In the genomic region with DNA sequence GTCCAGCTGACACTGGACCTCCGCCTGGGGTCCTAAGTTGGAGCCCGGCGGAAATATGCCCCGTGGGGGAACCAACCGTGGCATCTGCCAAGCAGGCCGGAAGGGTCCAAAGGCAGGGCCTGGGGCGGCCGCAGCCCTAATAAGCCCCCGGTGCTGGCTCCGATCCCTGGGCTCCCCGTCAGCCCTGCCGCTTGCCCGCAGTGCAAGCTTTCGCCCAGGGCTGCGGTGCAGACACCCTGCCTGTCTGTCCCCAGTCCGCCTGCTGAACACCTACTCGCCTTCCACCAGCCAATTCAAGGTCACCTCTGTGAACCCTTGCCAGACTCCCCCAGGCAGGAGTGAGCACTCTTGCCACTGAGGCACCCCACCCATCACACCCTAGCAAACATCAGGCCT, we compare ENCODE assay signal across 9 cellular contexts. TPM values are rescaled to one million over a fixed set of nuclear protein-coding genes. Genes with fewer than 3 reads are reported as not detected.
DNase-seq lines count a peak whose midpoint lies in the region; TF ChIP-seq lines count a peak whose summit lies in the region.
"Had no signal": no experiment of that assay in that cellular context is flagged by ENCODE, and none has a peak within 500 bp of the region (broad histone marks: within the 10 kb centered on the region; RNA-seq: fewer than 3 reads in every experiment).

No MANE protein-coding gene starts in this region.

- H3K4me1 ChIP-seq in SJCRH30 (peaks cover 16% of the 10 kb centered on the region), esophagus squamous epithelium (peaks cover 6 to 47% (median 8%) of the 10 kb centered on the region in 3 donors)

- intact Hi-C loops in CD14-positive monocyte (cut with micrococcal nuclease), result loop anchor here in 1 of 2 donors (10.0 kb wide), 1 partner anchor 475 kb away; no protein-coding TSS in a partner anchor
- intact Hi-C loops in esophagus squamous epithelium (cut with DNase I), result loop anchor here (10.0 kb wide), 1 partner anchor 95 kb away; no protein-coding TSS in a partner anchor

- H3K9me3 Mint-ChIP-seq in CD14-positive monocyte (peaks cover 0 to 9% (median 3%) of the 10 kb centered on the region in 7 donors), neural crest cell (no peaks in the 10 kb centered on the region)

- WGBS in esophagus squamous epithelium, 2 donors, result 0 to 37% methylated on average over 1 to 10 of the region's 17 CpGs

- H3K4me1 Mint-ChIP-seq in CD14-positive monocyte, result peaks cover 27% of the 10 kb centered on the region
- peaks cover 34% of the 10 kb centered on the region for H3K4me1 Mint-ChIP-seq in neural crest cell

- peaks cover 28 to 53% (median 38%) of the 10 kb centered on the region in 3 donors for H3K27me3 Mint-ChIP-seq in CD14-positive monocyte (ENCODE audit: low read depth in 3 of 3)
- H3K27me3 Mint-ChIP-seq in neural crest cell (ENCODE audit: low read depth), result peaks cover 5% of the 10 kb centered on the region

- no peak for DNase-seq in CD14-positive monocyte (ENCODE audit: low spot score)
- no peak for DNase-seq in SJCRH30
- DNase-seq in esophagus squamous epithelium (lab: John Stamatoyannopoulos, UW), result no peak
- DNase-seq in neural crest cell (ENCODE audit: low read depth, low spot score), result no peak
- DNase-seq in NCI-H1105 (lab: John Stamatoyannopoulos, UW), result no peak
- no peak for DNase-seq in NCI-H1694 (lab: John Stamatoyannopoulos, UW)
- no peak for DNase-seq in SIG-M5 treated with dmso at 0.1 percent for 504 hours (lab: John Stamatoyannopoulos, UW; ENCODE audit: unreplicated experiment)
- no peak for DNase-seq in NCI-H1694 treated with DMSO at 0.1 percent for 48 hours (lab: John Stamatoyannopoulos, UW)
- DNase-seq: NCI-H2081 treated with DMSO at 0.1 percent for 48 hours had no signal

- no peak for TF ChIP-seq POLR2A in esophagus squamous epithelium (IDR thresholded peaks at IDR 0.05)

- no peak overlapping the region for H3K27ac Mint-ChIP-seq in CD14-positive monocyte
- H3K27ac Mint-ChIP-seq in neural crest cell (ENCODE audit: unreplicated experiment), result no peak overlapping the region

- H3K36me3 ChIP-seq in SJCRH30 (peaks cover 26% of the 10 kb centered on the region), esophagus squamous epithelium (peaks cover 5 to 22% (median 10%) of the 10 kb centered on the region in 3 donors)

- H3K36me3 Mint-ChIP-seq in CD14-positive monocyte (no peaks in the 10 kb centered on the region), neural crest cell (ENCODE audit: low read depth) (no peaks in the 10 kb centered on the region)

- H3K4me3 ChIP-seq in SJCRH30 (peak overlapping the region; percentile 84), esophagus squamous epithelium (peak overlapping the region; percentile 73 to 90 (median 79))

- no peaks in the 10 kb centered on the region; the same call in 1 of the 2 replicates for H3K9me3 ChIP-seq in SJCRH30 (replicated peaks)
- no peaks in the 10 kb centered on the region for H3K9me3 ChIP-seq in esophagus squamous epithelium

- H3K4me3 Mint-ChIP-seq in CD14-positive monocyte, result peak overlapping the region; percentile 98 to 100
- peak overlapping the region; percentile 93 for H3K4me3 Mint-ChIP-seq in neural crest cell

- no peaks in the 10 kb centered on the region for H3K27me3 ChIP-seq in SJCRH30
- H3K27me3 ChIP-seq in esophagus squamous epithelium, result no peaks in the 10 kb centered on the region

- H3K27ac ChIP-seq in SJCRH30, result peak overlapping the region; percentile 66; the same call in 1 of the 2 replicates
- H3K27ac ChIP-seq in esophagus squamous epithelium, result peak overlapping the region; percentile 88 to 93 (median 90)

- no peak for TF ChIP-seq CTCF in CD14-positive monocyte (IDR thresholded peaks at IDR 0.05)
- TF ChIP-seq CTCF in esophagus squamous epithelium (IDR thresholded peaks at IDR 0.05), result no peak
- no peak for TF ChIP-seq CTCF in neural crest cell (conservative IDR thresholded peaks at IDR 0.05)

RNA-seq across cellular contexts. Expression of a gene that starts 0.5 kb away (rescaled TPM):
- 1 to 10 TPM in 1 of 2 donors, under 1 TPM in 1; 0.68 to 1.1 TPM for polyA plus RNA-seq in CD14-positive monocyte
- total RNA-seq in SJCRH30 (2014; rRNA removed; shearing (Covaris generic)), result 92.3 and 93.5 TPM in 2 replicates
- total RNA-seq in esophagus squamous epithelium (100 to 1,000 TPM in 3 of 4 donors, 10 to 100 TPM in 1; 61.6 to 304 (median 170) TPM), neural crest cell (51.5 and 61.7 TPM in 2 replicates)

RNA-seq across cellular contexts. Expression of a gene that starts 31.2 kb away (rescaled TPM):
- polyA plus RNA-seq in CD14-positive monocyte, result 1 to 10 TPM; 1.1 to 1.6 TPM
- 14.2 and 15.1 TPM in 2 replicates for total RNA-seq in SJCRH30 (2014; rRNA removed; shearing (Covaris generic))
- total RNA-seq in esophagus squamous epithelium (1 to 10 TPM; 7.2 to 8.7 (median 7.6) TPM), neural crest cell (6.0 and 6.3 TPM in 2 replicates)
